In the genomic region with DNA sequence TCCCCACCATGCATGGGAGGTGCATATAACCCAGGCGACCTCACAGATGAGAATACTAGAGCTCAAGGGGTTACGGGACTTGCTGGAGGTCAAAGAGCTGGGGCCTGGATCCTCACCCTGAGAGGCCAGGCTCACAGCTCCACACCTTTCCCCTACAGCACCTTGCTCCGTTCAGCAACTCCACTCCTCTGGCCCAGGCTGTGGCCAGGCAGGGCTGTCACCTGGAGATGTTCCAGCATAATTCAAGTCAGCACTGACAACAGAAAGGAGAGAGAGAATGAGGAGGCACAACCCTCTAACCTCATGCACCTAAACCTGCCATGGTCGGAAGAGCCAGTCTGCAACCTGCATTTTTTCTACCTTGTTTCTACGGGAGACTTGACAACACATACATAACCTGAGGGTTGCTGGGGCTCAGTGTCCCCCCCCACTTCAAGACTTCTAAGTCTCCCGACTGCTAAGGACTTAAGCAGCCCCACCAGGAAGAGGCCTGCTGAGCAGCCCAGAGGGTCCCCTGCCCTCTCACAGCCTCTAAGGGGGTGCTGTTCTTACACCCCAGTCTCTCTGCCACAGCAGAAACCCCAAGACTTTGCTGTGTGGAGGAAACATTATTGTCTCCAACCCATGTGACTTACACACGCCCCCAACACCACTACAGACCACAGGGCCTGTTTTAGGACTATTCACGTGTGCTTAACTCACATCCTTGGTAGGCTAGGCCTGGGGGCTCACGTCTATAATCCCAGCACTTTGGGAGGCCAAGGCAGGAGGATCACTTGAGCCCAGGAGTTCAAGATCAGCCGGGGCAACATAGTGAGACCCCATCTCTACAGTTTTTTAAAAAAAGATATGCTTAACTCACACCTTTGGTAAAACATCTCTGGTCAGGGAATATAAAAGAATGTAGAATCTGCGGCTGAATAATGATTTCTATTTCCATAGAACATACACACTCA, we compare ENCODE assay signal across 17 cellular contexts.
DNase-seq lines count a peak whose midpoint lies in the region; ATAC-seq and TF ChIP-seq lines count a peak whose summit lies in the region.
"Had no signal": no experiment of that assay in that cellular context is flagged by ENCODE, and none has a peak within 500 bp of the region (broad histone marks: within the 10 kb centered on the region; RNA-seq: fewer than 3 reads in every experiment).

No MANE protein-coding gene starts in this region.

- H3K27ac ChIP-seq in CD4-positive, alpha-beta T cell (ENCODE audit: low read depth, low read length) = peak overlapping the region; percentile 48
- H3K27ac ChIP-seq in mesenchymal stem cell (ENCODE audit: low read length, poor library complexity, severe bottlenecking) = no peak overlapping the region
- H3K27ac ChIP-seq: PC-9 had no signal

- H3K9me3 Mint-ChIP-seq in CD4-positive, alpha-beta T cell = no peaks in the 10 kb centered on the region
- H3K9me3 Mint-ChIP-seq in IgD-negative memory B cell = no peaks in the 10 kb centered on the region
- H3K9me3 Mint-ChIP-seq in activated naive CD8-positive, alpha-beta T cell treated with anti-CD3 and anti-CD28 coated beads, Interleukin-2, amount 50 U/mL, for 24 hours = peaks cover 4% of the 10 kb centered on the region
- no peaks in the 10 kb centered on the region for H3K9me3 Mint-ChIP-seq in natural killer cell treated with Interleukin-12 subunit alpha and Interleukin-12 subunit beta and Interleukin-15 and Interleukin-18, amount 100 ng/mL, for 72 hours

- intact Hi-C loops in CD4-positive, alpha-beta T cell (cut with DNase I, micrococcal nuclease) = no loop called here

- POLR2A ChIA-PET in CD4-positive, alpha-beta T cell (lab: Charles Lee) = interaction anchor here (1.4 to 1.7 kb wide), 3 partner anchors 11 to 239 kb away, joined by 5 to 14 read pairs (median 9); partner anchors contain the start of genes CDNF, HSPA14 and MSANTD7

- no peak overlapping the region for H2BK5ac ChIP-seq in mesenchymal stem cell (ENCODE audit: low read depth, low read length, poor library complexity, severe bottlenecking)

- 93% methylated on average over 10 of the region's 11 CpGs for WGBS in mesenchymal stem cell

- no peak overlapping the region for H2BK12ac ChIP-seq in mesenchymal stem cell (ENCODE audit: low read length in 2 of 2)

- peak; percentile 4 for ATAC-seq in CD4-positive, alpha-beta T cell (ENCODE audit: poor library complexity)
- ATAC-seq in activated naive CD8-positive, alpha-beta T cell treated with anti-CD3 and anti-CD28 coated beads, Interleukin-2, amount 50 U/mL, for 24 hours = peak; percentile 13
- ATAC-seq in natural killer cell treated with Interleukin-12 subunit alpha and Interleukin-12 subunit beta and Interleukin-15 and Interleukin-18, amount 100 ng/mL, for 72 hours = no peak
- no peak for ATAC-seq in HG02970 (IDR thresholded peaks at IDR 0.05; ENCODE audit: low FRiP score, unreplicated experiment)

- H2AFZ ChIP-seq in mesenchymal stem cell (ENCODE audit: low read depth, low read length) = no peak overlapping the region
- H2AFZ ChIP-seq: PC-9 had no signal

- H3K36me3 ChIP-seq in mesenchymal stem cell (ENCODE audit: control insufficient read depth in 1 of 2, insufficient read depth in 2 of 2, low read depth in 1 of 2, low read length in 2 of 2) = peaks cover 0 to 20% of the 10 kb centered on the region in 2 experiments

- peak overlapping the region; percentile 54 for H3K27ac Mint-ChIP-seq in CD4-positive, alpha-beta T cell
- peak overlapping the region; percentile 11 to 85 (median 75) for H3K27ac Mint-ChIP-seq in IgD-negative memory B cell
- H3K27ac Mint-ChIP-seq in activated naive CD8-positive, alpha-beta T cell treated with anti-CD3 and anti-CD28 coated beads, Interleukin-2, amount 50 U/mL, for 24 hours = peak overlapping the region; percentile 5
- H3K27ac Mint-ChIP-seq in natural killer cell treated with Interleukin-12 subunit alpha and Interleukin-12 subunit beta and Interleukin-15 and Interleukin-18, amount 100 ng/mL, for 72 hours = peak overlapping the region; percentile 61 to 95
- H3K27ac Mint-ChIP-seq: progenitor cell of endocrine pancreas had no signal

- H3K4me3 ChIP-seq in mesenchymal stem cell (ENCODE audit: insufficient read depth in 1 of 2, low read depth in 1 of 2, low read length in 2 of 2) = no peak overlapping the region
- H3K4me3 ChIP-seq: PC-9, spleen had no signal

- H3K14ac ChIP-seq in mesenchymal stem cell (ENCODE audit: low read length in 2 of 2) = no peak overlapping the region

- H3K9me3 ChIP-seq in CD4-positive, alpha-beta T cell (ENCODE audit: control insufficient read depth, low read length) = no peaks in the 10 kb centered on the region
- no peaks in the 10 kb centered on the region for H3K9me3 ChIP-seq in mesenchymal stem cell (ENCODE audit: control insufficient read depth, low read length)
- H3K9me3 ChIP-seq: BE2C, SK-N-SH, spleen had no signal

- H3K4me2 ChIP-seq in mesenchymal stem cell (ENCODE audit: low read length, poor library complexity, severe bottlenecking) = no peak overlapping the region
- H3K4me2 ChIP-seq: PC-9, SK-N-SH had no signal

- peak overlapping the region; percentile 3 for H3K4me3 Mint-ChIP-seq in CD4-positive, alpha-beta T cell
- peak overlapping the region in 2 of 4 donors; percentile 8 to 28 for H3K4me3 Mint-ChIP-seq in IgD-negative memory B cell
- no peak overlapping the region for H3K4me3 Mint-ChIP-seq in activated naive CD8-positive, alpha-beta T cell treated with anti-CD3 and anti-CD28 coated beads, Interleukin-2, amount 50 U/mL, for 24 hours
- no peak overlapping the region for H3K4me3 Mint-ChIP-seq in natural killer cell treated with Interleukin-12 subunit alpha and Interleukin-12 subunit beta and Interleukin-15 and Interleukin-18, amount 100 ng/mL, for 72 hours

- no peak overlapping the region for H2BK15ac ChIP-seq in mesenchymal stem cell (ENCODE audit: low read depth, poor library complexity, severe bottlenecking)

- no peak overlapping the region for H2BK120ac ChIP-seq in mesenchymal stem cell (ENCODE audit: low read depth, low read length)

- no peak overlapping the region for H3K18ac ChIP-seq in mesenchymal stem cell (ENCODE audit: low read depth in 1 of 2, low read length in 2 of 2)

- peaks cover 6% of the 10 kb centered on the region for H3K4me1 ChIP-seq in mesenchymal stem cell (ENCODE audit: control insufficient read depth, insufficient read depth, low read depth, low read length)

- no peak overlapping the region for H3K9ac ChIP-seq in mesenchymal stem cell (ENCODE audit: low read length)
- H3K9ac ChIP-seq: SK-N-SH had no signal

- DNase-seq in CD4-positive, alpha-beta T cell = no peak
- no peak for DNase-seq in activated naive CD8-positive, alpha-beta T cell treated with anti-CD3 and anti-CD28 coated beads, Interleukin-2, amount 50 U/mL, for 24 hours
- no peak for DNase-seq in natural killer cell treated with Interleukin-12 subunit alpha and Interleukin-12 subunit beta and Interleukin-15 and Interleukin-18, amount 100 ng/mL, for 72 hours (ENCODE audit: low spot score)
- no peak for DNase-seq in mesenchymal stem cell
- no peak for DNase-seq in effector CD8-positive, alpha-beta T cell (lab: John Stamatoyannopoulos, UW)
- DNase-seq: BE2C; DMS79 treated with DMSO at 0.1 percent for 48 hours; effector CD4-positive, alpha-beta T cell; hippocampal formation; NCI-H1694; NCI-H526; PC-9; SK-N-SH; spleen had no signal

- no peaks in the 10 kb centered on the region for H3K27me3 ChIP-seq in CD4-positive, alpha-beta T cell (ENCODE audit: control insufficient read depth, insufficient read depth, low read length)
- no peaks in the 10 kb centered on the region for H3K27me3 ChIP-seq in mesenchymal stem cell (ENCODE audit: control insufficient read depth in 1 of 2, insufficient read depth in 1 of 2, low read length in 2 of 2)
- H3K27me3 ChIP-seq: BE2C, spleen had no signal

- CTCF ChIA-PET in CD4-positive, alpha-beta T cell (lab: Charles Lee) = interaction anchor here (1.7 kb wide), 1 partner anchor 10 kb away, joined by 7 read pairs; no protein-coding TSS in a partner anchor

- H3K4me1 Mint-ChIP-seq in CD4-positive, alpha-beta T cell (ENCODE audit: low read depth) = peaks cover 90% of the 10 kb centered on the region
- H3K4me1 Mint-ChIP-seq in IgD-negative memory B cell = peaks cover 53 to 58% (median 56%) of the 10 kb centered on the region in 3 donors
- H3K4me1 Mint-ChIP-seq in activated naive CD8-positive, alpha-beta T cell treated with anti-CD3 and anti-CD28 coated beads, Interleukin-2, amount 50 U/mL, for 24 hours = peaks cover 74% of the 10 kb centered on the region
- H3K4me1 Mint-ChIP-seq in natural killer cell treated with Interleukin-12 subunit alpha and Interleukin-12 subunit beta and Interleukin-15 and Interleukin-18, amount 100 ng/mL, for 72 hours (ENCODE audit: low read depth in 2 of 2) = peaks cover 59 to 71% of the 10 kb centered on the region in 2 donors

- peaks cover 93% of the 10 kb centered on the region for H3K36me3 Mint-ChIP-seq in CD4-positive, alpha-beta T cell (ENCODE audit: low read depth)
- peaks cover 21% of the 10 kb centered on the region for H3K36me3 Mint-ChIP-seq in IgD-negative memory B cell
- peaks cover 82% of the 10 kb centered on the region for H3K36me3 Mint-ChIP-seq in activated naive CD8-positive, alpha-beta T cell treated with anti-CD3 and anti-CD28 coated beads, Interleukin-2, amount 50 U/mL, for 24 hours (ENCODE audit: low read depth)
- H3K36me3 Mint-ChIP-seq in natural killer cell treated with Interleukin-12 subunit alpha and Interleukin-12 subunit beta and Interleukin-15 and Interleukin-18, amount 100 ng/mL, for 72 hours = peaks cover 51% of the 10 kb centered on the region

- no peak overlapping the region for H4K8ac ChIP-seq in mesenchymal stem cell (ENCODE audit: low read length)

- no peak for TF ChIP-seq CTCF in CD4-positive, alpha-beta T cell (IDR thresholded peaks at IDR 0.05)

- no peak overlapping the region for H2AK5ac ChIP-seq in mesenchymal stem cell (ENCODE audit: low read length, severe bottlenecking)

- H3K23ac ChIP-seq in mesenchymal stem cell (ENCODE audit: low read length in 2 of 2) = no peak overlapping the region

- H4K91ac ChIP-seq in mesenchymal stem cell (ENCODE audit: low read length) = no peak overlapping the region

- H3K27me3 Mint-ChIP-seq in CD4-positive, alpha-beta T cell = no peaks in the 10 kb centered on the region
- H3K27me3 Mint-ChIP-seq in IgD-negative memory B cell = no peaks in the 10 kb centered on the region
- H3K27me3 Mint-ChIP-seq in activated naive CD8-positive, alpha-beta T cell treated with anti-CD3 and anti-CD28 coated beads, Interleukin-2, amount 50 U/mL, for 24 hours = no peaks in the 10 kb centered on the region
- H3K27me3 Mint-ChIP-seq in natural killer cell treated with Interleukin-12 subunit alpha and Interleukin-12 subunit beta and Interleukin-15 and Interleukin-18, amount 100 ng/mL, for 72 hours = no peaks in the 10 kb centered on the region
- H3K27me3 Mint-ChIP-seq: progenitor cell of endocrine pancreas had no signal

- H3K4ac ChIP-seq in mesenchymal stem cell (ENCODE audit: low read depth in 1 of 2, low read length in 2 of 2) = no peak overlapping the region

- H3K79me1 ChIP-seq in mesenchymal stem cell (replicated peaks; ENCODE audit: low read length, poor library complexity, severe bottlenecking) = peaks cover 40% of the 10 kb centered on the region

Comparison
In these comparisons a context has a peak if more than half of its experiments do, and no peak if none do; other contexts are left out.
1. ATAC-seq: peak in CD4-positive, alpha-beta T cell (single experiment) and activated naive CD8-positive, alpha-beta T cell treated with anti-CD3 and anti-CD28 coated beads, Interleukin-2, amount 50 U/mL, for 24 hours (single experiment); none in natural killer cell treated with Interleukin-12 subunit alpha and Interleukin-12 subunit beta and Interleukin-15 and Interleukin-18, amount 100 ng/mL, for 72 hours (0 of 2) and HG02970 (single experiment).
2. H3K27ac Mint-ChIP-seq: peak in every context shown above with its lines; median percentile 78 in natural killer cell treated with Interleukin-12 subunit alpha and Interleukin-12 subunit beta and Interleukin-15 and Interleukin-18, amount 100 ng/mL, for 72 hours; 75 in IgD-negative memory B cell; 54 in CD4-positive, alpha-beta T cell; 5 in activated naive CD8-positive, alpha-beta T cell treated with anti-CD3 and anti-CD28 coated beads, Interleukin-2, amount 50 U/mL, for 24 hours.